14 cellular contexts compared by ENCODE assay signal in the genomic region with DNA sequence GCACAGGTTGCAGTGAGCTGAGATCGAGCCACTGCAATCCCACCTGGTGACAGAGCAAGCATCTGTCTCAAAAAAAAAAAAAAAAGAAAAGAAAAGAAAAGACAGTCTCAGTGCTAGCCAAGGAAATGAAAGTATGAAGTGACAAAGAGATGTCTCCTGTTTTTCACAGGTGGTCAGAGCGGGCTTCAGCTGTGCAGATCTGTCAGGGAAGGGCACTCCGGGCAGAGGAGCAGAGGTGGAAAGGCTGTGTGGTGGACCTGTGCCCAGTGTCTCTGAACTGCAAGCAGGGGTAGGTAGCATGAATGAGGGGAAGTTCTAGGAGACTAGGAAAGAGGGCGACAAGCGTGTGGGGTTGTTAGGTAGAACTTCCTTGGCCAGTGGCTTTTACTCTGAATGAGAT.
DNase-seq lines count a peak whose midpoint lies in the region; ATAC-seq and TF ChIP-seq lines count a peak whose summit lies in the region.
"Had no signal": no experiment of that assay in that cellular context is flagged by ENCODE, and none has a peak within 500 bp of the region (broad histone marks: within the 10 kb centered on the region; RNA-seq: fewer than 3 reads in every experiment).

No MANE protein-coding gene starts in this region.

- peaks cover 60% of the 10 kb centered on the region for H3K4me1 Mint-ChIP-seq in T-helper 2 cell treated with Interferon-gamma antibody and Interleukin-4, amounts not matched to agents 5 μg/mL and 100 μg/mL, for 36 hours (ENCODE audit: low read depth)
- peaks cover 57% of the 10 kb centered on the region for H3K4me1 Mint-ChIP-seq in activated naive CD8-positive, alpha-beta T cell treated with anti-CD3 and anti-CD28 coated beads, Interleukin-2, amount 10 ng/mL, durations not matched to agents 7 days and 5 days
- peaks cover 27% of the 10 kb centered on the region for H3K4me1 Mint-ChIP-seq in stimulated activated memory B cell treated with anti-CD40 and anti-IgM and Interleukin-4, amounts not matched to agents 10 μg/mL and 1 μg/mL and 100 μg/mL, for 72 hours

- peaks cover 28% of the 10 kb centered on the region for H3K36me3 Mint-ChIP-seq in T-helper 2 cell treated with Interferon-gamma antibody and Interleukin-4, amounts not matched to agents 5 μg/mL and 100 μg/mL, for 36 hours (ENCODE audit: low read depth)
- H3K36me3 Mint-ChIP-seq in activated naive CD8-positive, alpha-beta T cell treated with anti-CD3 and anti-CD28 coated beads, Interleukin-2, amount 10 ng/mL, durations not matched to agents 7 days and 5 days: peaks cover 9% of the 10 kb centered on the region
- no peaks in the 10 kb centered on the region for H3K36me3 Mint-ChIP-seq in stimulated activated memory B cell treated with anti-CD40 and anti-IgM and Interleukin-4, amounts not matched to agents 10 μg/mL and 1 μg/mL and 100 μg/mL, for 72 hours

- POLR2A ChIA-PET in activated naive CD8-positive, alpha-beta T cell treated with anti-CD3 and anti-CD28 coated beads, Interleukin-2, amount 10 ng/mL, durations not matched to agents 7 days and 5 days (lab: Charles Lee): interaction anchor here (0.9 to 9.0 kb wide), 4 partner anchors 13 to 66 kb away, joined by 3 to 63 read pairs (median 6); partner anchors contain the start of gene CD247

- ATAC-seq in activated naive CD8-positive, alpha-beta T cell treated with anti-CD3 and anti-CD28 coated beads, Interleukin-2, amount 10 ng/mL, durations not matched to agents 7 days and 5 days (ENCODE audit: low read depth): peak; percentile 12
- no peak for ATAC-seq in stimulated activated memory B cell treated with anti-CD40 and anti-IgM and Interleukin-4, amounts not matched to agents 10 μg/mL and 1 μg/mL and 100 μg/mL, for 72 hours

- no peaks in the 10 kb centered on the region for H3K9me3 Mint-ChIP-seq in T-helper 2 cell treated with Interferon-gamma antibody and Interleukin-4, amounts not matched to agents 5 μg/mL and 100 μg/mL, for 36 hours
- no peaks in the 10 kb centered on the region for H3K9me3 Mint-ChIP-seq in activated naive CD8-positive, alpha-beta T cell treated with anti-CD3 and anti-CD28 coated beads, Interleukin-2, amount 10 ng/mL, durations not matched to agents 7 days and 5 days
- no peaks in the 10 kb centered on the region for H3K9me3 Mint-ChIP-seq in stimulated activated memory B cell treated with anti-CD40 and anti-IgM and Interleukin-4, amounts not matched to agents 10 μg/mL and 1 μg/mL and 100 μg/mL, for 72 hours

- peak overlapping the region; percentile 86 for H3K4me3 Mint-ChIP-seq in T-helper 2 cell treated with Interferon-gamma antibody and Interleukin-4, amounts not matched to agents 5 μg/mL and 100 μg/mL, for 36 hours
- H3K4me3 Mint-ChIP-seq in activated naive CD8-positive, alpha-beta T cell treated with anti-CD3 and anti-CD28 coated beads, Interleukin-2, amount 10 ng/mL, durations not matched to agents 7 days and 5 days: peak overlapping the region; percentile 92
- no peak overlapping the region for H3K4me3 Mint-ChIP-seq in stimulated activated memory B cell treated with anti-CD40 and anti-IgM and Interleukin-4, amounts not matched to agents 10 μg/mL and 1 μg/mL and 100 μg/mL, for 72 hours

- no peaks in the 10 kb centered on the region for H3K27me3 Mint-ChIP-seq in T-helper 2 cell treated with Interferon-gamma antibody and Interleukin-4, amounts not matched to agents 5 μg/mL and 100 μg/mL, for 36 hours (ENCODE audit: low read depth)
- H3K27me3 Mint-ChIP-seq in activated naive CD8-positive, alpha-beta T cell treated with anti-CD3 and anti-CD28 coated beads, Interleukin-2, amount 10 ng/mL, durations not matched to agents 7 days and 5 days: no peaks in the 10 kb centered on the region
- H3K27me3 Mint-ChIP-seq in stimulated activated memory B cell treated with anti-CD40 and anti-IgM and Interleukin-4, amounts not matched to agents 10 μg/mL and 1 μg/mL and 100 μg/mL, for 72 hours: no peaks in the 10 kb centered on the region

- no peak for TF ChIP-seq CTCF in GM13976 (IDR thresholded peaks at IDR 0.05; ENCODE audit: borderline replicate concordance, control extremely low read depth, extremely low read depth, insufficient read depth, missing control alignments)

- in situ Hi-C loops in GM13976 (cut with MboI; ENCODE audit: low sequenced_read_pairs, unreplicated experiment): no loop called here

- peak; percentile 39 for DNase-seq in activated T-cell treated with anti-CD3 and anti-CD28 coated beads, Interleukin-2, amount 50 U/mL, for 1 hour
- DNase-seq in activated T-cell treated with anti-CD3 and anti-CD28 coated beads for 4 hours (no peak), ecto neural progenitor cell (ENCODE audit: low spot score) (no peak), GM13976 (ENCODE audit: low spot score) (no peak), AG08396 (ENCODE audit: low spot score) (no peak)
- no peak for DNase-seq in T-helper 2 cell treated with Interferon-gamma antibody and Interleukin-4, amounts not matched to agents 5 μg/mL and 100 μg/mL, for 36 hours (ENCODE audit: low spot score)
- no peak for DNase-seq in activated naive CD8-positive, alpha-beta T cell treated with anti-CD3 and anti-CD28 coated beads, Interleukin-2, amount 10 ng/mL, durations not matched to agents 7 days and 5 days
- DNase-seq: activated CD4-positive, CD25-positive, alpha-beta regulatory T cell; Kasumi-1; mesendoderm; NCI-H1417; NCI-H2171 treated with DMSO at 0.1 percent for 48 hours; retina had no signal

- H3K27ac Mint-ChIP-seq in T-helper 2 cell treated with Interferon-gamma antibody and Interleukin-4, amounts not matched to agents 5 μg/mL and 100 μg/mL, for 36 hours: peak overlapping the region; percentile 93
- H3K27ac Mint-ChIP-seq in activated naive CD8-positive, alpha-beta T cell treated with anti-CD3 and anti-CD28 coated beads, Interleukin-2, amount 10 ng/mL, durations not matched to agents 7 days and 5 days: peak overlapping the region; percentile 99
- H3K27ac Mint-ChIP-seq in stimulated activated memory B cell treated with anti-CD40 and anti-IgM and Interleukin-4, amounts not matched to agents 10 μg/mL and 1 μg/mL and 100 μg/mL, for 72 hours: peak overlapping the region; percentile 19

Comparison
In these comparisons a context has a peak if more than half of its experiments do, and no peak if none do; other contexts are left out.
1. H3K27ac Mint-ChIP-seq: peak in every context shown above with its lines; median percentile 99 in activated naive CD8-positive, alpha-beta T cell treated with anti-CD3 and anti-CD28 coated beads, Interleukin-2, amount 10 ng/mL, durations not matched to agents 7 days and 5 days; 93 in T-helper 2 cell treated with Interferon-gamma antibody and Interleukin-4, amounts not matched to agents 5 μg/mL and 100 μg/mL, for 36 hours; 19 in stimulated activated memory B cell treated with anti-CD40 and anti-IgM and Interleukin-4, amounts not matched to agents 10 μg/mL and 1 μg/mL and 100 μg/mL, for 72 hours.